In genomic region chr16:68146583-68146982, GRCh38 we compare ENCODE assay signal across 12 cellular contexts.
A peak's percentile ranks its signal among the peaks of the same experiment; 100 is the strongest.
DNase-seq lines count a peak whose midpoint lies in the region; ATAC-seq and TF ChIP-seq lines count a peak whose summit lies in the region.
"Had no signal": no experiment of that assay in that cellular context is flagged by ENCODE, and none has a peak within 500 bp of the region (broad histone marks: within the 10 kb centered on the region; RNA-seq: fewer than 3 reads in every experiment).

No MANE protein-coding gene starts in this region.

- DNase-seq in AG04450 (ENCODE audit: low read depth, low spot score) (peak; percentile 7), HFF-Myc (ENCODE audit: extremely low read depth, low read depth) (peak; percentile 6), dermis microvascular lymphatic vessel endothelial cell (ENCODE audit: low read depth in 2 of 2) (peak; percentile 50 to 52), MG63 (no peak)
- no peak for DNase-seq in stimulated activated CD4-positive, alpha-beta T cell treated with anti-CD3 and anti-CD28 coated beads, Interleukin-4, amount 100 ng/mL, for 4 hours
- DNase-seq: NCI-H1417, tibial artery, WERI-Rb-1 had no signal

- POLR2A ChIA-PET in AG04450 (lab: Yijun Ruan, JAX): no interaction called here

- H3K36me3 ChIP-seq in liver (ENCODE audit: control insufficient read depth in 4 of 4, insufficient read depth in 3 of 4, low read depth in 1 of 4, low read length in 3 of 4): peaks cover 0 to 4% (median 3%) of the 10 kb centered on the region in 4 donors
- H3K36me3 ChIP-seq in MG63: no peaks in the 10 kb centered on the region

- TF ChIP-seq RAD21 in liver (IDR thresholded peaks at IDR 0.05): no peak

- H3K27me3 ChIP-seq in AG04450 (ENCODE audit: control insufficient read depth, insufficient read depth, low read length) (no peaks in the 10 kb centered on the region), liver (ENCODE audit: control insufficient read depth in 4 of 4, insufficient read depth in 4 of 4, low read length in 3 of 4) (no peaks in the 10 kb centered on the region), MG63 (no peaks in the 10 kb centered on the region)
- H3K27me3 ChIP-seq: tibial artery had no signal

- TF ChIP-seq CTCF in AG04450 (IDR thresholded peaks at IDR 0.05; ENCODE audit: low read depth, low read length) (no peak), HFF-Myc (IDR thresholded peaks at IDR 0.05; ENCODE audit: low read depth, low read length, missing control alignments) (no peak), liver (IDR thresholded peaks at IDR 0.05; ENCODE audit: low read depth, low read length, missing input control) (no peak)

- no peaks in the 10 kb centered on the region for H3K9me3 ChIP-seq in AG04450 (ENCODE audit: control insufficient read depth, insufficient read depth, low read length)
- no peaks in the 10 kb centered on the region for H3K9me3 ChIP-seq in liver (ENCODE audit: control insufficient read depth in 4 of 4, low read length in 3 of 4)
- no peaks in the 10 kb centered on the region for H3K9me3 ChIP-seq in MG63
- H3K9me3 ChIP-seq: tibial artery had no signal

- H3K27ac ChIP-seq in AG04450 (ENCODE audit: low read depth, low read length) (no peak overlapping the region), liver (ENCODE audit: low read depth in 1 of 2, low read length in 2 of 2) (no peak overlapping the region)
- H3K27ac ChIP-seq: epithelial cell of prostate, tibial artery, WERI-Rb-1 had no signal

- H3K4me1 ChIP-seq in liver (ENCODE audit: control insufficient read depth in 4 of 4, insufficient read depth in 4 of 4, low read length in 3 of 4): peaks cover 0 to 6% (median 4%) of the 10 kb centered on the region in 4 donors

- CTCF ChIA-PET in AG04450 (lab: Charles Lee): interaction anchor here (0.6 kb wide), 1 partner anchor 116 kb away, joined by 4 read pairs; no protein-coding TSS in a partner anchor

- H3K9ac ChIP-seq in liver (ENCODE audit: low read depth in 1 of 2, low read length in 2 of 2): peak overlapping the region in 1 of 2 donors; percentile 24

- ATAC-seq in HG03378 (IDR thresholded peaks at IDR 0.05; ENCODE audit: unreplicated experiment): no peak
- ATAC-seq in GM18873 (IDR thresholded peaks at IDR 0.05; ENCODE audit: low FRiP score, unreplicated experiment): no peak

- 16% methylated on average over 2 of the region's 2 CpGs for WGBS in liver

- no peak overlapping the region for H3K4me3 ChIP-seq in AG04450 (ENCODE audit: low read depth, low read length)
- H3K4me3 ChIP-seq in HFF-Myc (replicated peaks; ENCODE audit: low read depth, low read length): no peak overlapping the region
- no peak overlapping the region for H3K4me3 ChIP-seq in liver (ENCODE audit: low read depth in 1 of 3, low read length in 3 of 3)
- no peak overlapping the region for H3K4me3 ChIP-seq in MG63
- H3K4me3 ChIP-seq: tibial artery had no signal

TF ChIP-seq in liver, 16 proteins besides CTCF, POLR2A, EP300 and RAD21:
- TF ChIP-seq JUND (IDR thresholded peaks at IDR 0.05) (no peak), EGR1 (IDR thresholded peaks at IDR 0.05; ENCODE audit: low read depth in 2 of 2) (no peak), HNF4G (IDR thresholded peaks at IDR 0.05) (no peak), RXRA (IDR thresholded peaks at IDR 0.05) (peak; percentile 44 to 56), YY1 (IDR thresholded peaks at IDR 0.05) (no peak), NR2F2 (IDR thresholded peaks at IDR 0.05) (peak; percentile 47), SP1 (IDR thresholded peaks at IDR 0.05) (peak; percentile 28), REST (IDR thresholded peaks at IDR 0.05) (no peak), FOXA1 (IDR thresholded peaks at IDR 0.05) (no peak), ATF3 (IDR thresholded peaks at IDR 0.05) (no peak), FOXA2 (IDR thresholded peaks at IDR 0.05) (no peak), GABPA (IDR thresholded peaks at IDR 0.05 in 1 of 2, conservative IDR thresholded peaks at IDR 0.05 in 1 of 2) (no peak), ZBTB33 (IDR thresholded peaks at IDR 0.05) (no peak), TAF1 (conservative IDR thresholded peaks at IDR 0.05) (no peak), MAX (IDR thresholded peaks at IDR 0.05) (no peak), HNF4A (conservative IDR thresholded peaks at IDR 0.05) (peak; percentile 18 to 23)

Comparison
In these comparisons a context has a peak if more than half of its experiments do, and no peak if none do; other contexts are left out.
1. DNase-seq: peak in AG04450 (single experiment), HFF-Myc (single experiment) and dermis microvascular lymphatic vessel endothelial cell (2 of 2); none in stimulated activated CD4-positive, alpha-beta T cell treated with anti-CD3 and anti-CD28 coated beads, Interleukin-4, amount 100 ng/mL, for 4 hours (0 of 2) and MG63 (single experiment).